Comparison of ENCODE assay signal across 1 cellular context in genomic region chr17:1226308-1226707, GRCh38.
TF ChIP-seq lines count a peak whose summit lies in the region.

No MANE protein-coding gene starts in this region.

TF ChIP-seq in HepG2, 621 proteins besides CTCF, POLR2A, EP300 and RAD21:
- TF ChIP-seq ERF (CRISPR knock-in tag; IDR thresholded peaks at IDR 0.05) (no peak), MNT (IDR thresholded peaks at IDR 0.05) (peak; percentile 88)
